In genomic region chr2:176554107-176555048, GRCh38 we compare ENCODE assay signal across 8 cellular contexts.
DNase-seq lines count a peak whose midpoint lies in the region; ATAC-seq, FAIRE-seq and TF ChIP-seq lines count a peak whose summit lies in the region.

No MANE protein-coding gene starts in this region.

- TF ChIP-seq CTCF in HCT116 (IDR thresholded peaks at IDR 0.05 in 2 of 3, conservative IDR thresholded peaks at IDR 0.05 in 1 of 3; ENCODE audit: borderline replicate concordance in 1 of 3, insufficient read depth in 1 of 3, low read depth in 2 of 3, low read length in 2 of 3), result peak; percentile 57 to 81 (median 69)

- peak; percentile 49 for ATAC-seq in HCT116
- ATAC-seq in HG02970 (IDR thresholded peaks at IDR 0.05; ENCODE audit: low FRiP score, unreplicated experiment), result no peak

- peak overlapping the region in 1 of 2 experiments; percentile 67 for H2BK12ac ChIP-seq in mesenchymal stem cell (ENCODE audit: low read length in 2 of 2)

- H4K20me1 ChIP-seq in HCT116 (ENCODE audit: insufficient read depth), result no peaks in the 10 kb centered on the region

- H3K23ac ChIP-seq in mesenchymal stem cell (ENCODE audit: low read length in 2 of 2), result no peak overlapping the region

- H2BK120ac ChIP-seq in mesenchymal stem cell (ENCODE audit: low read depth, low read length), result no peak overlapping the region

- H3K27me3 ChIP-seq in HCT116 (ENCODE audit: insufficient read depth, low read length), result 0 out of 2 replicates have a peak, but pooled peaks cover 7% of the 10 kb centered on the region
- peaks cover 8 to 38% of the 10 kb centered on the region in 2 experiments for H3K27me3 ChIP-seq in mesenchymal stem cell (ENCODE audit: control insufficient read depth in 1 of 2, insufficient read depth in 1 of 2, low read length in 2 of 2)
- peaks cover 6% of the 10 kb centered on the region in 2 donors for H3K27me3 ChIP-seq in stomach smooth muscle (ENCODE audit: control insufficient read depth in 1 of 2, insufficient read depth in 2 of 2, low read length in 2 of 2)

- H2BK5ac ChIP-seq in mesenchymal stem cell (ENCODE audit: low read depth, low read length, poor library complexity, severe bottlenecking), result no peak overlapping the region

- no peak for TF ChIP-seq POLR2A in HCT116 (IDR thresholded peaks at IDR 0.05; ENCODE audit: borderline replicate concordance, extremely low read depth, insufficient read depth, insufficient read length)

- H3K36me3 Mint-ChIP-seq in activated CD4-positive, alpha-beta memory T cell treated with anti-CD3 and anti-CD28 coated beads for 36 hours, result no peaks in the 10 kb centered on the region

- H2AFZ ChIP-seq in HCT116 (ENCODE audit: low read depth, low read length, poor library complexity, severe bottlenecking) (peak overlapping the region; percentile 92), mesenchymal stem cell (ENCODE audit: low read depth, low read length) (no peak overlapping the region)

- no peak overlapping the region; the same call in 1 of the 2 replicates for H3K27ac ChIP-seq in HCT116 (ENCODE audit: low read depth, low read length)
- peak overlapping the region; percentile 6 for H3K27ac ChIP-seq in mesenchymal stem cell (ENCODE audit: low read length, poor library complexity, severe bottlenecking)
- H3K27ac ChIP-seq in stomach smooth muscle (ENCODE audit: low read length), result no peak overlapping the region

- CTCF ChIA-PET in HCT116 (lab: Charles Lee), result interaction anchor here (0.7 to 3.1 kb wide), 33 partner anchors 7 to 594 kb away, joined by 3 to 38 read pairs (median 4); no protein-coding TSS in a partner anchor
- CTCF ChIA-PET in activated CD4-positive, alpha-beta memory T cell treated with anti-CD3 and anti-CD28 coated beads for 36 hours (lab: Charles Lee), result interaction anchor here (0.6 to 2.5 kb wide), 43 partner anchors 8 to 1387 kb away, joined by 3 to 21 read pairs (median 4); no protein-coding TSS in a partner anchor

- H3K9me2 ChIP-seq in HCT116 (ENCODE audit: insufficient read depth), result no peaks in the 10 kb centered on the region

- H3K4me2 ChIP-seq in HCT116 (ENCODE audit: low read length), result peak overlapping the region; percentile 79
- peak overlapping the region; percentile 87 for H3K4me2 ChIP-seq in mesenchymal stem cell (ENCODE audit: low read length, poor library complexity, severe bottlenecking)

- H3K27me3 Mint-ChIP-seq in activated CD4-positive, alpha-beta memory T cell treated with anti-CD3 and anti-CD28 coated beads for 36 hours, result peaks cover 53% of the 10 kb centered on the region

- peak overlapping the region; percentile 61 for H3K9ac ChIP-seq in HCT116 (ENCODE audit: low read length)
- H3K9ac ChIP-seq in mesenchymal stem cell (ENCODE audit: low read length), result peak overlapping the region; percentile 88
- peak overlapping the region; percentile 39 to 65 for H3K9ac ChIP-seq in stomach smooth muscle (ENCODE audit: low read length in 2 of 2)

- POLR2A ChIA-PET in HCT116 (lab: Charles Lee), result interaction anchor here (0.6 to 1.4 kb wide), 7 partner anchors 29 to 427 kb away, joined by 3 to 5 read pairs (median 4); partner anchors contain the start of gene MTX2
- POLR2A ChIA-PET in activated CD4-positive, alpha-beta memory T cell treated with anti-CD3 and anti-CD28 coated beads for 36 hours (lab: Charles Lee), result no interaction called here

- intact Hi-C loops in HCT116 (cut with micrococcal nuclease), result loop anchor here (1.0 to 5.0 kb wide), 2 partner anchors 98 to 414 kb away; no protein-coding TSS in a partner anchor
- intact Hi-C loops in activated CD4-positive, alpha-beta memory T cell treated with anti-CD3 and anti-CD28 coated beads for 36 hours (cut with micrococcal nuclease), result loop anchor here (1.0 to 2.0 kb wide), 2 partner anchors 414 to 428 kb away; no protein-coding TSS in a partner anchor

- peaks cover 0 to 25% of the 10 kb centered on the region in 2 experiments; a peak in 2 of 4 replicates for H3K4me1 ChIP-seq in HCT116 (ENCODE audit: control insufficient read depth in 1 of 2, insufficient read depth in 2 of 2, low read length in 2 of 2)
- no peaks in the 10 kb centered on the region for H3K4me1 ChIP-seq in mesenchymal stem cell (ENCODE audit: control insufficient read depth, insufficient read depth, low read depth, low read length)
- H3K4me1 ChIP-seq in stomach smooth muscle (ENCODE audit: control insufficient read depth, insufficient read depth, low read length), result no peaks in the 10 kb centered on the region

- H3K79me2 ChIP-seq in HCT116 (ENCODE audit: insufficient read depth, low read length), result no peaks in the 10 kb centered on the region

- H3K9me3 ChIP-seq in HCT116 (ENCODE audit: control insufficient read depth in 1 of 2, insufficient read depth in 1 of 2, low read depth in 1 of 2, low read length in 2 of 2) (no peaks in the 10 kb centered on the region), mesenchymal stem cell (ENCODE audit: control insufficient read depth, low read length) (no peaks in the 10 kb centered on the region), stomach smooth muscle (ENCODE audit: control insufficient read depth in 2 of 2, low read length in 2 of 2) (no peaks in the 10 kb centered on the region)

- BruUV-seq in HCT116 (replicated peaks; lab: Mats Ljungman, UMichigan), result no TSS peak

- peak; percentile 77 for DNase-seq in COR-L47 (lab: John Stamatoyannopoulos, UW)
- DNase-seq in HCT116 (ENCODE audit: low read depth, low spot score), result peak; percentile 43
- DNase-seq in NCI-H2196 treated with DMSO at 0.1 percent for 48 hours (lab: John Stamatoyannopoulos, UW; ENCODE audit: unreplicated experiment), result peak; percentile 73
- DNase-seq in activated CD4-positive, alpha-beta memory T cell treated with anti-CD3 and anti-CD28 coated beads for 36 hours, result peak; percentile 36
- peak; percentile 61 for DNase-seq in mesenchymal stem cell

- peak overlapping the region; percentile 62 for H4K8ac ChIP-seq in mesenchymal stem cell (ENCODE audit: low read length)

- 7% methylated on average over 12 of the region's 17 CpGs for WGBS in mesenchymal stem cell

- no peaks in the 10 kb centered on the region for H3K36me3 ChIP-seq in HCT116 (ENCODE audit: control insufficient read depth in 1 of 2, insufficient read depth in 2 of 2, low read length in 2 of 2)
- no peaks in the 10 kb centered on the region for H3K36me3 ChIP-seq in mesenchymal stem cell (ENCODE audit: control insufficient read depth in 1 of 2, insufficient read depth in 2 of 2, low read depth in 1 of 2, low read length in 2 of 2)
- no peaks in the 10 kb centered on the region for H3K36me3 ChIP-seq in stomach smooth muscle (ENCODE audit: control insufficient read depth in 2 of 2, insufficient read depth in 2 of 2, low read length in 2 of 2)

- H4K91ac ChIP-seq in mesenchymal stem cell (ENCODE audit: low read length), result no peak overlapping the region

- H3K79me1 ChIP-seq in mesenchymal stem cell (replicated peaks; ENCODE audit: low read length, poor library complexity, severe bottlenecking), result no peaks in the 10 kb centered on the region

- H3K14ac ChIP-seq in mesenchymal stem cell (ENCODE audit: low read length in 2 of 2), result no peak overlapping the region

- H3K4me3 ChIP-seq in HCT116 (replicated peaks in 1 of 2; ENCODE audit: low read depth in 1 of 2, low read length in 2 of 2), result peak overlapping the region; percentile 39 to 58
- peak overlapping the region in 1 of 2 experiments; percentile 75 for H3K4me3 ChIP-seq in mesenchymal stem cell (ENCODE audit: insufficient read depth in 1 of 2, low read depth in 1 of 2, low read length in 2 of 2)
- H3K4me3 ChIP-seq in stomach smooth muscle (ENCODE audit: low read length in 2 of 2), result peak overlapping the region; percentile 78 to 83

- RAD21 ChIA-PET in HCT116 (lab: Charles Lee; ENCODE audit: low non-redundant PET in 1 of 2, low total read pairs in 2 of 2, uncharacterized antibody in 2 of 2, unreplicated experiment in 2 of 2), result interaction anchor here (0.7 to 1.9 kb wide), 7 partner anchors 29 to 428 kb away, joined by 3 to 9 read pairs (median 6); no protein-coding TSS in a partner anchor

- H2BK15ac ChIP-seq in mesenchymal stem cell (ENCODE audit: low read depth, poor library complexity, severe bottlenecking), result no peak overlapping the region

- H3K9me3 Mint-ChIP-seq in activated CD4-positive, alpha-beta memory T cell treated with anti-CD3 and anti-CD28 coated beads for 36 hours, result no peaks in the 10 kb centered on the region

- peak overlapping the region in 1 of 2 experiments; percentile 46 for H3K4ac ChIP-seq in mesenchymal stem cell (ENCODE audit: low read depth in 1 of 2, low read length in 2 of 2)

- peak; percentile 76 for FAIRE-seq in endometrium (lab: Jason Lieb, UNC)

- H3K18ac ChIP-seq in mesenchymal stem cell (ENCODE audit: low read depth in 1 of 2, low read length in 2 of 2), result peak overlapping the region in 1 of 2 experiments; percentile 58

- no peak overlapping the region for H2AK5ac ChIP-seq in mesenchymal stem cell (ENCODE audit: low read length, severe bottlenecking)

- H3K27ac Mint-ChIP-seq in activated CD4-positive, alpha-beta memory T cell treated with anti-CD3 and anti-CD28 coated beads for 36 hours, result no peak overlapping the region

- peak; percentile 78 for TF ChIP-seq RAD21 in HCT116 (IDR thresholded peaks at IDR 0.05; ENCODE audit: low read depth)

- peaks cover 9% of the 10 kb centered on the region for H3K4me1 Mint-ChIP-seq in activated CD4-positive, alpha-beta memory T cell treated with anti-CD3 and anti-CD28 coated beads for 36 hours (ENCODE audit: low read depth)

- peak overlapping the region; percentile 66 for H3K4me3 Mint-ChIP-seq in activated CD4-positive, alpha-beta memory T cell treated with anti-CD3 and anti-CD28 coated beads for 36 hours

TF ChIP-seq in HCT116, 20 proteins besides CTCF, POLR2A, EP300 and RAD21 (continues in another document):
- no peak for TF ChIP-seq ZNF274 (IDR thresholded peaks at IDR 0.05; ENCODE audit: low read depth, low read length)
